ENCODE assay signal across 1 cellular context in genomic region chr9:34963577-34963976, GRCh38.
TF ChIP-seq lines count a peak whose summit lies in the region.

No MANE protein-coding gene starts in this region.

TF ChIP-seq in GM23338, 12 proteins besides CTCF, POLR2A, EP300 and RAD21 (continued from another document):
- TF ChIP-seq ETS1 (IDR thresholded peaks at IDR 0.05) = no peak
- TF ChIP-seq JUNB (IDR thresholded peaks at IDR 0.05; ENCODE audit: unreplicated experiment) = no peak
- TF ChIP-seq ZNF462 (CRISPR knock-in tag; IDR thresholded peaks at IDR 0.05) = no peak
TF ChIP-seq in GM23338: peak in this region for 0.
